ENCODE assay signal across 1 cellular context in genomic region chr3:57752307-57752706, GRCh38.
TF ChIP-seq lines count a peak whose summit lies in the region.

No MANE protein-coding gene starts in this region.

TF ChIP-seq in GM23338, 12 proteins besides CTCF, POLR2A, EP300 and RAD21 (continued from another document):
- no peak for TF ChIP-seq ETS1 (IDR thresholded peaks at IDR 0.05)
- no peak for TF ChIP-seq ZNF114 (CRISPR knock-in tag; IDR thresholded peaks at IDR 0.05)
- no peak for TF ChIP-seq EZH2phosphoT487 (IDR thresholded peaks at IDR 0.05; ENCODE audit: unreplicated experiment)
- TF ChIP-seq CREB1 (CRISPR knock-in tag; IDR thresholded peaks at IDR 0.05; ENCODE audit: low read depth): no peak
- TF ChIP-seq ZNF331 (CRISPR knock-in tag; IDR thresholded peaks at IDR 0.05; ENCODE audit: low read depth): no peak
- TF ChIP-seq STAT1 (IDR thresholded peaks at IDR 0.05; ENCODE audit: unreplicated experiment): no peak
- TF ChIP-seq ZNF462 (CRISPR knock-in tag; IDR thresholded peaks at IDR 0.05): no peak
